In the genomic region with DNA sequence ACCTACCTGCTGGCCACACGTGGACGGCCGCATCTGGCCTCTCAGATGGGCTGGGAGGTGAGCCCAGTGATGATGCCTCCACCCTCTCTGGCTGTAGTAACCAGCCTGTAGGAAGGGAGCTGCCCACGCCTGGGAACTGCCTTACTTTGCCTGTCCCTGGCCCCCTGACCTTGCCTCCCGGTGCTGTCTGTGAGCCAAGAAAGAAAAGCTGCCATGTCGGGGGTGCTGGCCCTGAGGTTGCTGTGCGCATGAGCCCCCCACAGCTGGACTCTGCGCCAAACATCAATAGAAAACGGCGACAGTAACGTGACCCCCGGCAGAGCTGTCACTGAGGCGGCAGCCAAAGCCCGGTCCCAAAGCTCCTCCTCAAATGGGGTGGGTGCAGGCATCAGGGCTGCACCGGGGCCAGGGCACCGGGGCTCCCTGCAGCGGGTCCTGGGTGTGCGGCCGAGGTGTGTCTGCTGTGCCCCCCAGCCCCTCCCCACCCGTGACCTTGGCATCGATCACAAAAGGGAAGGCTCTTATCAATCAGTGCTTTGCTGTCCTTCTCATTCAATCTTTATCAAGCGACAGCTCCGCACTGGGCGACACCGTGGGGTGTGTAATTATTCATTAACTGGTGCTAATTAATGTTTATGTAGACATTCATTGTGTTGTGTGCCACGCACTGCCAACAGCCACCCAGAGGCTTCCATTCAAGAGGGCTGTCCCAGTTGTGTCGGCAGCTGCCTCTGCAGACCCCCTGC, we compare ENCODE assay signal across 1 cellular context.
TF ChIP-seq lines count a peak whose summit lies in the region.

No MANE protein-coding gene starts in this region.

TF ChIP-seq in HepG2, 621 proteins besides CTCF, POLR2A, EP300 and RAD21:
- TF ChIP-seq, protein P1, sequence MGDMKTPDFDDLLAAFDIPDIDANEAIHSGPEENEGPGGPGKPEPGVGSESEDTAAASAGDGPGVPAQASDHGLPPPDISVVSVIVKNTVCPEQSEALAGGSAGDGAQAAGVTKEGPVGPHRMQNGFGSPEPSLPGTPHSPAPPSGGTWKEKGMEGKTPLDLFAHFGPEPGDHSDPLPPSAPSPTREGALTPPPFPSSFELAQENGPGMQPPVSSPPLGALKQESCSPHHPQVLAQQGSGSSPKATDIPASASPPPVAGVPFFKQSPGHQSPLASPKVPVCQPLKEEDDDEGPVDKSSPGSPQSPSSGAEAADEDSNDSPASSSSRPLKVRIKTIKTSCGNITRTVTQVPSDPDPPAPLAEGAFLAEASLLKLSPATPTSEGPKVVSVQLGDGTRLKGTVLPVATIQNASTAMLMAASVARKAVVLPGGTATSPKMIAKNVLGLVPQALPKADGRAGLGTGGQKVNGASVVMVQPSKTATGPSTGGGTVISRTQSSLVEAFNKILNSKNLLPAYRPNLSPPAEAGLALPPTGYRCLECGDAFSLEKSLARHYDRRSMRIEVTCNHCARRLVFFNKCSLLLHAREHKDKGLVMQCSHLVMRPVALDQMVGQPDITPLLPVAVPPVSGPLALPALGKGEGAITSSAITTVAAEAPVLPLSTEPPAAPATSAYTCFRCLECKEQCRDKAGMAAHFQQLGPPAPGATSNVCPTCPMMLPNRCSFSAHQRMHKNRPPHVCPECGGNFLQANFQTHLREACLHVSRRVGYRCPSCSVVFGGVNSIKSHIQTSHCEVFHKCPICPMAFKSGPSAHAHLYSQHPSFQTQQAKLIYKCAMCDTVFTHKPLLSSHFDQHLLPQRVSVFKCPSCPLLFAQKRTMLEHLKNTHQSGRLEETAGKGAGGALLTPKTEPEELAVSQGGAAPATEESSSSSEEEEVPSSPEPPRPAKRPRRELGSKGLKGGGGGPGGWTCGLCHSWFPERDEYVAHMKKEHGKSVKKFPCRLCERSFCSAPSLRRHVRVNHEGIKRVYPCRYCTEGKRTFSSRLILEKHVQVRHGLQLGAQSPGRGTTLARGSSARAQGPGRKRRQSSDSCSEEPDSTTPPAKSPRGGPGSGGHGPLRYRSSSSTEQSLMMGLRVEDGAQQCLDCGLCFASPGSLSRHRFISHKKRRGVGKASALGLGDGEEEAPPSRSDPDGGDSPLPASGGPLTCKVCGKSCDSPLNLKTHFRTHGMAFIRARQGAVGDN (CRISPR knock-in tag; IDR thresholded peaks at IDR 0.05): peak; percentile 19; the same call in 1 of the 2 replicates
- no peak for TF ChIP-seq ZNF792 (CRISPR knock-in tag; IDR thresholded peaks at IDR 0.05)
- TF ChIP-seq CREM (IDR thresholded peaks at IDR 0.05): no peak
- TF ChIP-seq CREM (CRISPR knock-in tag; IDR thresholded peaks at IDR 0.05): no peak
